ENCODE assay signal across 8 cellular contexts in the genomic region with DNA sequence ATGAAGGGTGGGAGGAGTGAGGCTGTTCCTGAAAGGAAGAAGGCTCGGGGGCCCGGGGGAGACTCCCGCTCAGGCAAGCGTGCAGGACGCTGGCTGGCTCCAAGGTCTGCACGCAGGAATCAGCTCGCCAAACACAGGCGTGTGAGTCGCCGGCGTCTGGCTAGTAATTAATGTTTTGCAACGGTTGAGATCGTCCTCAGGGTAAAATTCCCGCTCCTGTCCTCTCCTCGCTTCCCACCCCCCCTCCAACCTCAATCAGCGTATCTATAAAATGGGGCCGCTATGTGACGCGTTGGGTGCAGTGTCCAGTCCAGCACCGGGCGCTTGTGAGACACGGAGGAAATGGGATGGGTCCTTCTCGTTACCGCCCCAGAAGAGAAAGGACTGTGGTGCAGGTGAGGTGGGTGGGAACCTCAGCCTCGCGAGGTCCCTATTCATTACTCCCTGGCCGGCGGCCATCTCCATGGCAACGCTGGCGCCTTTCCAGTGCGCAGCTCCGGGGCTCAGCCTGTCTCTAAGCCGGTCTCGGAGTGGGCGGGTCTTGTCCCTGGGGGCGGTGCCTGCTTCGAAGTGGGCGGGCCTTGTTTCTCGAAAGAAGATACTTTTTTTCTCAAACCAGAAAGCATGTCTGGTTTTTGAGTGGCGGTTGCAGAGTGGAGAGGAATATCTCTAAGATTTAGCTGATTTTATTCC. TPM values are rescaled to one million over a fixed set of nuclear protein-coding genes. Genes with fewer than 3 reads are reported as not detected.
DNase-seq lines count a peak whose midpoint lies in the region; ATAC-seq and TF ChIP-seq lines count a peak whose summit lies in the region.

No MANE protein-coding gene starts in this region.

- CTCF ChIA-PET in RWPE1 (lab: Yijun Ruan, JAX), result interaction anchor here (0.6 kb wide), 2 partner anchors 19 to 285 kb away, joined by 4 to 5 read pairs; no protein-coding TSS in a partner anchor

- ATAC-seq in GM21723 (IDR thresholded peaks at IDR 0.05; ENCODE audit: unreplicated experiment), result peak; percentile 89

- peak overlapping the region; percentile 76 for H3K27ac ChIP-seq in RWPE1

- peaks cover 6% of the 10 kb centered on the region for H3K27me3 Mint-ChIP-seq in nephron (ENCODE audit: low read depth)

- TF ChIP-seq CTCF in RWPE1 (conservative IDR thresholded peaks at IDR 0.05; ENCODE audit: low read depth), result no peak
- no peak for TF ChIP-seq CTCF in fibroblast of pulmonary artery (IDR thresholded peaks at IDR 0.05; ENCODE audit: low read length, missing control alignments)
- no peak for TF ChIP-seq CTCF in nephron (IDR thresholded peaks at IDR 0.05; ENCODE audit: unreplicated experiment in 3 of 3)

- in situ Hi-C loops in Caki2 (cut with HindIII; ENCODE audit: low pct_unique_long_range_greater_than_20kb, low sequenced_read_pairs), result no loop called here

- H3K4me1 Mint-ChIP-seq in nephron, result peaks cover 33% of the 10 kb centered on the region

- H3K4me3 Mint-ChIP-seq in nephron, result peak overlapping the region; percentile 77 to 84 (median 80)

- peak overlapping the region; percentile 97 to 100 (median 99) for H3K27ac Mint-ChIP-seq in nephron

- H3K9me3 Mint-ChIP-seq in nephron, result no peaks in the 10 kb centered on the region

- peaks cover 7% of the 10 kb centered on the region for H3K36me3 Mint-ChIP-seq in nephron (ENCODE audit: low read depth)

- POLR2A ChIA-PET in RWPE1 (lab: Yijun Ruan, JAX; ENCODE audit: low non-redundant PET), result interaction anchor here (0.6 kb wide), 1 partner anchor 378 kb away, joined by 3 read pairs; the partner anchor contains the start of gene PTPRH

- H3K4me3 ChIP-seq in fibroblast of pulmonary artery (replicated peaks; ENCODE audit: low read depth, low read length), result peak overlapping the region; percentile 52

- DNase-seq in Caki2 (ENCODE audit: low read depth), result peak; percentile 99
- DNase-seq in LoVo (ENCODE audit: low spot score), result peak; percentile 92
- DNase-seq in RWPE1 (ENCODE audit: low spot score), result peak; percentile 96
- DNase-seq in activated effector memory CD4-positive, alpha-beta T cell treated with Interleukin-2 at 50 U/mL for 16 hours, result peak; percentile 83
- DNase-seq in fibroblast of pulmonary artery (ENCODE audit: low read depth), result peak; percentile 95
- DNase-seq in stimulated activated naive CD4-positive, alpha-beta T cell (lab: John Stamatoyannopoulos, UW), result peak; percentile 83 to 96 (median 90)

RNA-seq across cellular contexts. Expression of gene ZNF579, which starts 6.5 kb away (rescaled TPM):
- total RNA-seq in Caki2 (2014; rRNA removed; shearing (Covaris generic); ENCODE audit: low replicate concordance), result 2.2 and 12.9 TPM in 2 replicates

RNA-seq across cellular contexts. Expression of gene FIZ1, which starts 12.2 kb away (rescaled TPM):
- total RNA-seq in Caki2 (2014; rRNA removed; shearing (Covaris generic); ENCODE audit: low replicate concordance), result 12.3 and 13.4 TPM in 2 replicates

RNA-seq across cellular contexts. Expression of gene ZNF524, which starts 13.0 kb away (rescaled TPM):
- total RNA-seq in Caki2 (2014; rRNA removed; shearing (Covaris generic); ENCODE audit: low replicate concordance), result 15.5 and 31.0 TPM in 2 replicates

RNA-seq across cellular contexts. Expression of gene ZNF865, which starts 18.3 kb away (rescaled TPM):
- 0.87 and 1.7 TPM in 2 replicates for total RNA-seq in Caki2 (2014; rRNA removed; shearing (Covaris generic); ENCODE audit: low replicate concordance)

RNA-seq across cellular contexts. Expression of gene ZNF784, which starts 37.2 kb away (rescaled TPM):
- total RNA-seq in Caki2 (2014; rRNA removed; shearing (Covaris generic); ENCODE audit: low replicate concordance), result 3.6 and 14.3 TPM in 2 replicates

Comparison
In these comparisons a context has a peak if more than half of its experiments do, and no peak if none do; other contexts are left out.
1. Peak in every context shown above with its lines: DNase-seq, ATAC-seq, H3K4me3 ChIP-seq and H3K27ac ChIP-seq.